In genomic region chr2:173590278-173590811, GRCh38 we compare ENCODE assay signal across 8 cellular contexts.
DNase-seq lines count a peak whose midpoint lies in the region; ATAC-seq, FAIRE-seq and TF ChIP-seq lines count a peak whose summit lies in the region.

No MANE protein-coding gene starts in this region.

- TF ChIP-seq CTCF in thyroid gland (IDR thresholded peaks at IDR 0.05) (no peak), coronary artery (IDR thresholded peaks at IDR 0.05) (no peak)

- no peaks in the 10 kb centered on the region for H3K9me3 ChIP-seq in thyroid gland

- H3K4me3 ChIP-seq in thyroid gland (replicated peaks in 1 of 3) (no peak overlapping the region), coronary artery (no peak overlapping the region)

- H3K36me3 ChIP-seq in thyroid gland = no peaks in the 10 kb centered on the region

- peak; percentile 73 for DNase-seq in HS-27A (ENCODE audit: low read depth)
- peak; percentile 94 for DNase-seq in RCC 7860 (ENCODE audit: low spot score)
- DNase-seq in foreskin melanocyte = peak; percentile 37
- peak; percentile 97 to 98 for DNase-seq in thyroid gland
- no peak for DNase-seq in coronary artery (ENCODE audit: low spot score)

- intact Hi-C loops in thyroid gland (cut with DNase I) = no loop called here

- no peak for TF ChIP-seq POLR2A in thyroid gland (IDR thresholded peaks at IDR 0.05)

- H3K4me1 ChIP-seq in thyroid gland = peaks cover 19 to 23% of the 10 kb centered on the region in 2 donors

- H3K27ac ChIP-seq in thyroid gland (peak overlapping the region; percentile 68 to 77 (median 71)), coronary artery (no peak overlapping the region)

- peak; percentile 97 for FAIRE-seq in RCC 7860 (lab: Jason Lieb, UNC)

- H3K27me3 ChIP-seq in thyroid gland = no peaks in the 10 kb centered on the region

- ATAC-seq in HG03378 (IDR thresholded peaks at IDR 0.05; ENCODE audit: unreplicated experiment) = no peak
- ATAC-seq in HG03108 (IDR thresholded peaks at IDR 0.05; ENCODE audit: unreplicated experiment) = no peak
- ATAC-seq in HG03442 (IDR thresholded peaks at IDR 0.05; ENCODE audit: unreplicated experiment) = no peak

- 25 to 31% methylated on average over 6 of the region's 6 CpGs for WGBS in thyroid gland, 2 donors

Comparison
In these comparisons a context has a peak if more than half of its experiments do, and no peak if none do; other contexts are left out.
1. H3K27ac ChIP-seq: peak in thyroid gland (3 of 3); none in coronary artery (0 of 2).